Comparison of ENCODE assay signal across 9 cellular contexts in the genomic region with DNA sequence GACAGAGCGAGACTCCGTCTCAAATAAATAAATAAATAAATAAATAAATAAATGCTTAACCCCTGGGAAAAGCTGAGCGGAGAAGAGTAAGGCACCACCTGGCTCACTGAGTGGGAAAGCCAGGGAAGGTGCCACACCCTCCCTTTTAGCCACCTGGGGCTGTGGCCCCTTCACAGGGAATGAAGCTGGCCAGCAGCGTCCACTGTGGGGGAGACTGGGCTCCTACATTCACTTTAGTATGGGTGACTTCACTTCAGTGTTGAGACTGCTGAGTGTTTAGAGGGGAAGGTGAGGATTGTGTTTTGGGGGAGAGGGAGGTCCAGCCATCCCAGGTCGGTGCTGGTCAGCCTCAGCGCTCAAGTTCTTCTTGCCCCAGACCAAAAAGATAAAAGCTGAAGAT. TPM values are rescaled to one million over a fixed set of nuclear protein-coding genes. Genes with fewer than 3 reads are reported as not detected.
DNase-seq lines count a peak whose midpoint lies in the region; ATAC-seq and TF ChIP-seq lines count a peak whose summit lies in the region.
"Had no signal": no experiment of that assay in that cellular context is flagged by ENCODE, and none has a peak within 500 bp of the region (broad histone marks: within the 10 kb centered on the region; RNA-seq: fewer than 3 reads in every experiment).

No MANE protein-coding gene starts in this region.

- no peak for TF ChIP-seq EP300 in gastroesophageal sphincter (IDR thresholded peaks at IDR 0.05)

- H3K27ac ChIP-seq in gastroesophageal sphincter = peak overlapping the region; percentile 68 to 100 (median 100)
- no peak overlapping the region for H3K27ac ChIP-seq in skeletal muscle tissue (ENCODE audit: low read depth, low read length)

- no peaks in the 10 kb centered on the region for H3K27me3 Mint-ChIP-seq in activated CD8-positive, alpha-beta T cell treated with anti-CD3 and anti-CD28 coated beads for 36 hours

- no peak for TF ChIP-seq POLR2A in gastroesophageal sphincter (IDR thresholded peaks at IDR 0.05)

- H3K9ac ChIP-seq in skeletal muscle tissue (ENCODE audit: low read depth in 1 of 3, low read length in 3 of 3) = peak overlapping the region; percentile 2 to 69 (median 38)

- CTCF ChIA-PET in activated CD8-positive, alpha-beta T cell treated with anti-CD3 and anti-CD28 coated beads for 36 hours (lab: Charles Lee) = interaction anchor here (0.7 to 12.4 kb wide), 8 partner anchors 10 to 148 kb away, joined by 3 to 193 read pairs (median 4); a partner anchor contains a TSS

- no peak for ATAC-seq in activated CD8-positive, alpha-beta T cell treated with anti-CD3 and anti-CD28 coated beads for 36 hours
- ATAC-seq in gastroesophageal sphincter (no peak), GM21737 (IDR thresholded peaks at IDR 0.05; ENCODE audit: unreplicated experiment) (no peak), GM19351 (IDR thresholded peaks at IDR 0.05; ENCODE audit: unreplicated experiment) (no peak)

- H3K9me3 ChIP-seq in gastroesophageal sphincter (no peaks in the 10 kb centered on the region), skeletal muscle tissue (ENCODE audit: control insufficient read depth in 3 of 3, low read length in 3 of 3) (no peaks in the 10 kb centered on the region)

- POLR2A ChIA-PET in activated CD8-positive, alpha-beta T cell treated with anti-CD3 and anti-CD28 coated beads for 36 hours (lab: Charles Lee) = interaction anchor here (0.6 to 18.7 kb wide), 10 partner anchors 10 to 617 kb away, joined by 3 to 417 read pairs (median 4); a partner anchor contains a TSS

- TF ChIP-seq CTCF in GM20000 (IDR thresholded peaks at IDR 0.05; ENCODE audit: extremely low read depth, missing control alignments) (no peak), gastroesophageal sphincter (IDR thresholded peaks at IDR 0.05) (no peak)
- no peak for TF ChIP-seq CTCF in activated CD8-positive, alpha-beta T cell treated with anti-CD3 and anti-CD28 coated beads for 36 hours (IDR thresholded peaks at IDR 0.05)

- no peaks in the 10 kb centered on the region for H3K27me3 ChIP-seq in gastroesophageal sphincter
- H3K27me3 ChIP-seq in skeletal muscle tissue (ENCODE audit: control insufficient read depth in 3 of 3, insufficient read depth in 3 of 3, low read length in 3 of 3) = no peaks in the 10 kb centered on the region

- H3K4me3 ChIP-seq in gastroesophageal sphincter (peak overlapping the region; percentile 55 to 95), skeletal muscle tissue (ENCODE audit: low read length in 3 of 3) (peak overlapping the region; percentile 49 to 60 (median 54))

- H3K4me3 Mint-ChIP-seq in activated CD8-positive, alpha-beta T cell treated with anti-CD3 and anti-CD28 coated beads for 36 hours = peak overlapping the region; percentile 82

- peaks cover 5 to 75% (median 44%) of the 10 kb centered on the region in 3 donors for H3K4me1 ChIP-seq in gastroesophageal sphincter
- peaks cover 41 to 56% (median 51%) of the 10 kb centered on the region in 3 donors for H3K4me1 ChIP-seq in skeletal muscle tissue (ENCODE audit: control insufficient read depth in 3 of 3, insufficient read depth in 3 of 3, low read length in 3 of 3)

- H3K4me1 Mint-ChIP-seq in activated CD8-positive, alpha-beta T cell treated with anti-CD3 and anti-CD28 coated beads for 36 hours (ENCODE audit: low read depth) = peaks cover 59% of the 10 kb centered on the region

- H3K9me3 Mint-ChIP-seq in activated CD8-positive, alpha-beta T cell treated with anti-CD3 and anti-CD28 coated beads for 36 hours = no peaks in the 10 kb centered on the region

- intact Hi-C loops in activated CD8-positive, alpha-beta T cell treated with anti-CD3 and anti-CD28 coated beads for 36 hours (cut with micrococcal nuclease) = no loop called here

- peak overlapping the region; percentile 76 for H3K27ac Mint-ChIP-seq in activated CD8-positive, alpha-beta T cell treated with anti-CD3 and anti-CD28 coated beads for 36 hours

- WGBS in gastroesophageal sphincter (ENCODE audit: low coverage in 1 of 2), 2 donors = 10 to 16% methylated on average over 2 to 4 of the region's 6 CpGs

- peaks cover 0 to 42% of the 10 kb centered on the region in 2 donors for H3K36me3 ChIP-seq in gastroesophageal sphincter
- H3K36me3 ChIP-seq in skeletal muscle tissue (ENCODE audit: control insufficient read depth in 3 of 3, insufficient read depth in 3 of 3, low read length in 3 of 3) = peaks cover 17 to 30% (median 26%) of the 10 kb centered on the region in 3 donors

- peaks cover 53% of the 10 kb centered on the region for H3K36me3 Mint-ChIP-seq in activated CD8-positive, alpha-beta T cell treated with anti-CD3 and anti-CD28 coated beads for 36 hours (ENCODE audit: low read depth)

- DNase-seq in GM20000 (ENCODE audit: low spot score) (peak; percentile 4), T1000 (lab: John Stamatoyannopoulos, UW) (no peak), CD1c-positive myeloid dendritic cell (ENCODE audit: extremely low spot score) (no peak)
- DNase-seq in activated CD8-positive, alpha-beta T cell treated with anti-CD3 and anti-CD28 coated beads for 36 hours = no peak
- DNase-seq: NCI-H524 treated with DMSO at 0.1 percent for 48 hours had no signal

RNA-seq across cellular contexts. Expression of a gene that starts 1.5 kb away (rescaled TPM):
- 10 to 100 TPM; 69.3 to 70.8 TPM for total RNA-seq in activated CD8-positive, alpha-beta T cell treated with anti-CD3 and anti-CD28 coated beads for 36 hours
- total RNA-seq in gastroesophageal sphincter (10 to 100 TPM; 30.7 to 41.3 (median 38.8) TPM), skeletal muscle tissue (38.1 TPM)

RNA-seq across cellular contexts. Expression of a gene that starts 11.9 kb away (rescaled TPM):
- 10 to 100 TPM; 76.1 to 80.6 TPM for total RNA-seq in activated CD8-positive, alpha-beta T cell treated with anti-CD3 and anti-CD28 coated beads for 36 hours
- 10 to 100 TPM; 11.8 to 14.9 (median 12.7) TPM for total RNA-seq in gastroesophageal sphincter
- total RNA-seq in skeletal muscle tissue = 11.0 TPM

RNA-seq across cellular contexts. Expression of a gene that starts 20.7 kb away (rescaled TPM):
- 100 to 1,000 TPM; 207 to 209 TPM for total RNA-seq in activated CD8-positive, alpha-beta T cell treated with anti-CD3 and anti-CD28 coated beads for 36 hours
- total RNA-seq in gastroesophageal sphincter (100 to 1,000 TPM in 3 of 4 donors, 10 to 100 TPM in 1; 92.5 to 166 (median 156) TPM), skeletal muscle tissue (31.8 TPM)

RNA-seq across cellular contexts. Expression of a gene that starts 37.8 kb away (rescaled TPM):
- total RNA-seq in activated CD8-positive, alpha-beta T cell treated with anti-CD3 and anti-CD28 coated beads for 36 hours = 1 to 10 TPM; 1.5 to 1.9 TPM
- total RNA-seq in gastroesophageal sphincter (100 to 1,000 TPM; 185 to 292 (median 216) TPM), skeletal muscle tissue (118 TPM)

RNA-seq across cellular contexts. Expression of a gene that starts 40.5 kb away (rescaled TPM):
- 1 to 10 TPM; 2.1 to 2.6 TPM for total RNA-seq in activated CD8-positive, alpha-beta T cell treated with anti-CD3 and anti-CD28 coated beads for 36 hours
- total RNA-seq in gastroesophageal sphincter (under 1 TPM; 0.22 to 0.54 (median 0.29) TPM), skeletal muscle tissue (not detected)
